1 cellular context compared by ENCODE assay signal in genomic region chr5:135027699-135028615, GRCh38.
TF ChIP-seq lines count a peak whose summit lies in the region.

No MANE protein-coding gene starts in this region.

TF ChIP-seq in GM23338, 12 proteins besides CTCF, POLR2A, EP300 and RAD21 (continued from another document):
- no peak for TF ChIP-seq ZNF462 (CRISPR knock-in tag; IDR thresholded peaks at IDR 0.05)
- no peak for TF ChIP-seq ZNF114 (CRISPR knock-in tag; IDR thresholded peaks at IDR 0.05)
- TF ChIP-seq JUNB (IDR thresholded peaks at IDR 0.05; ENCODE audit: unreplicated experiment): no peak
- no peak for TF ChIP-seq REST (IDR thresholded peaks at IDR 0.05; ENCODE audit: unreplicated experiment)
- TF ChIP-seq POLR2AphosphoS5 (IDR thresholded peaks at IDR 0.05; ENCODE audit: low read depth): no peak
- TF ChIP-seq STAT1 (IDR thresholded peaks at IDR 0.05; ENCODE audit: unreplicated experiment): no peak
